ENCODE assay signal across 21 cellular contexts in genomic region chr1:14994148-14994547, GRCh38.
DNase-seq lines count a peak whose midpoint lies in the region; ATAC-seq, FAIRE-seq and TF ChIP-seq lines count a peak whose summit lies in the region.
"Had no signal": no experiment of that assay in that cellular context is flagged by ENCODE, and none has a peak within 500 bp of the region (broad histone marks: within the 10 kb centered on the region; RNA-seq: fewer than 3 reads in every experiment).

No MANE protein-coding gene starts in this region.

- H3K36me3 ChIP-seq in HepG2 (replicated peaks in 1 of 2; ENCODE audit: control insufficient read depth in 1 of 2, insufficient read depth in 2 of 2, low read length in 2 of 2) (peaks cover 2 to 16% of the 10 kb centered on the region in 2 experiments; a peak in 2 of 5 replicates), right lobe of liver (no peaks in the 10 kb centered on the region), K562 (ENCODE audit: control insufficient read depth, insufficient read depth, low read length) (0 out of 3 replicates have a peak, but pooled peaks cover 4% of the 10 kb centered on the region), spleen (peaks cover 0 to 8% (median 0%) of the 10 kb centered on the region in 6 donors), brain microvascular endothelial cell (replicated peaks) (no peaks in the 10 kb centered on the region)
- H3K36me3 ChIP-seq: HAP-1 had no signal

- H3K27ac ChIP-seq in HepG2 (ENCODE audit: extremely low read length, insufficient read depth, low read length) (no peak overlapping the region), right lobe of liver (no peak overlapping the region), K562 (ENCODE audit: extremely low read depth, low read depth, low read length) (no peak overlapping the region), spleen (peak overlapping the region in 6 of 8 donors; percentile 46 to 85 (median 80)), brain microvascular endothelial cell (no peak overlapping the region)
- H3K27ac ChIP-seq: 22Rv1, A549 had no signal

- intact Hi-C loops in HepG2 (cut with micrococcal nuclease; ENCODE audit: unreplicated experiment) (no loop called here), right lobe of liver (cut with DNase I) (no loop called here), K562 (cut with micrococcal nuclease) (no loop called here), spleen (cut with DNase I; ENCODE audit: low total_unique reads) (no loop called here)

- peaks cover 41% of the 10 kb centered on the region for H3K4me1 Mint-ChIP-seq in nephron progenitor cell
- H3K4me1 Mint-ChIP-seq in activated CD8-positive, alpha-beta T cell treated with anti-CD3 and anti-CD28 coated beads, Interleukin-2, amount 10 ng/mL, durations not matched to agents 7 days and 5 days (ENCODE audit: low read depth): no peaks in the 10 kb centered on the region
- H3K4me1 Mint-ChIP-seq: CD8-positive, alpha-beta memory T cell had no signal

- H3K4me3 Mint-ChIP-seq in nephron progenitor cell: no peak overlapping the region
- no peak overlapping the region for H3K4me3 Mint-ChIP-seq in activated CD8-positive, alpha-beta T cell treated with anti-CD3 and anti-CD28 coated beads, Interleukin-2, amount 10 ng/mL, durations not matched to agents 7 days and 5 days
- H3K4me3 Mint-ChIP-seq: CD8-positive, alpha-beta memory T cell had no signal

- no peak overlapping the region for H3K9ac ChIP-seq in HepG2 (ENCODE audit: insufficient read depth, low read depth, low read length)
- H3K9ac ChIP-seq in K562 (ENCODE audit: insufficient read depth in 1 of 2, low read depth in 2 of 2, low read length in 2 of 2): no peak overlapping the region

- POLR2A ChIA-PET in HepG2 (lab: Yijun Ruan, JAX) (no interaction called here), K562 (lab: Yijun Ruan, JAX) (no interaction called here)
- POLR2A ChIA-PET in activated CD8-positive, alpha-beta T cell treated with anti-CD3 and anti-CD28 coated beads, Interleukin-2, amount 10 ng/mL, durations not matched to agents 7 days and 5 days (lab: Charles Lee): no interaction called here

- no peak for TF ChIP-seq RAD21 in HepG2 (CRISPR knock-in tag; IDR thresholded peaks at IDR 0.05)
- TF ChIP-seq RAD21 in K562 (CRISPR knock-in tag; conservative IDR thresholded peaks at IDR 0.05 in 1 of 2, IDR thresholded peaks at IDR 0.05 in 1 of 2): no peak

- TF ChIP-seq CTCF in HepG2 (CRISPR knock-in tag; IDR thresholded peaks at IDR 0.05): no peak
- TF ChIP-seq CTCF in right lobe of liver (IDR thresholded peaks at IDR 0.05): no peak
- no peak for TF ChIP-seq CTCF in K562 (IDR thresholded peaks at IDR 0.05 in 2 of 3, conservative IDR thresholded peaks at IDR 0.05 in 1 of 3; ENCODE audit: insufficient read depth in 2 of 3, low read depth in 1 of 3, low read length in 3 of 3)
- no peak for TF ChIP-seq CTCF in nephron progenitor cell (IDR thresholded peaks at IDR 0.05)
- no peak for TF ChIP-seq CTCF in spleen (IDR thresholded peaks at IDR 0.05 in 8 of 11, conservative IDR thresholded peaks at IDR 0.05 in 3 of 11)
- TF ChIP-seq CTCF in brain microvascular endothelial cell (IDR thresholded peaks at IDR 0.05; ENCODE audit: low read depth, low read length, missing control alignments): no peak

- WGBS in HepG2 (ENCODE audit: low lambda C conversion rate): 47% methylated on average over 5 of the region's 7 CpGs
- WGBS in right lobe of liver (ENCODE audit: insufficient coverage, low coverage, low lambda C conversion rate, missing lambda C conversion rate): 28% methylated on average over 3 of the region's 7 CpGs
- 66% methylated on average over 6 of the region's 7 CpGs for WGBS in K562 (ENCODE audit: insufficient coverage, low coverage, missing lambda C conversion rate)
- WGBS in spleen, 5 donors: 64 to 76% (median 68%) methylated on average over 7 of the region's 7 CpGs

- ATAC-seq in HepG2 (no peak; the same call in 2 of the 3 replicates), right lobe of liver (no peak), K562 (no peak), HG03378 (IDR thresholded peaks at IDR 0.05; ENCODE audit: unreplicated experiment) (no peak)
- no peak for ATAC-seq in activated CD8-positive, alpha-beta T cell treated with anti-CD3 and anti-CD28 coated beads, Interleukin-2, amount 10 ng/mL, durations not matched to agents 7 days and 5 days
- ATAC-seq: A549 had no signal

- H3K4me2 ChIP-seq in HepG2 (ENCODE audit: low read depth, low read length): peak overlapping the region; percentile 5; the same call in 1 of the 2 replicates
- no peak overlapping the region for H3K4me2 ChIP-seq in K562 (ENCODE audit: insufficient read depth, low read length)
- H3K4me2 ChIP-seq: A549 had no signal

- H3K9me1 ChIP-seq in K562 (ENCODE audit: control insufficient read depth, insufficient read depth, low read length): peaks cover 3% of the 10 kb centered on the region

- peaks cover 10% of the 10 kb centered on the region for H3K79me2 ChIP-seq in HepG2 (ENCODE audit: insufficient read depth, low read length)
- H3K79me2 ChIP-seq in K562 (ENCODE audit: control insufficient read depth, insufficient read depth, low read length): peaks cover 13% of the 10 kb centered on the region; the same call in 2 of the 3 replicates

- FAIRE-seq in HepG2 (lab: Jason Lieb, UNC) (peak; percentile 39), K562 (lab: Jason Lieb, UNC) (no peak)
- FAIRE-seq: A549, GM12891, GM19239 had no signal

- in situ Hi-C loops in HepG2 (cut with HindIII; ENCODE audit: extremely low pct_ligation_motif_present, low pct_unique_long_range_greater_than_20kb) (no loop called here), K562 (cut with MboI) (no loop called here), brain microvascular endothelial cell (cut with HindIII; ENCODE audit: low pct_ligation_motif_present, low sequenced_read_pairs) (no loop called here)

- DNase-seq in HepG2 (ENCODE audit: low spot score) (no peak), right lobe of liver (no peak), K562 (ENCODE audit: extremely low read depth in 1 of 4, low spot score in 3 of 4) (no peak), nephron progenitor cell (no peak), spleen (no peak), brain microvascular endothelial cell (no peak)
- no peak for DNase-seq in activated CD8-positive, alpha-beta T cell treated with anti-CD3 and anti-CD28 coated beads, Interleukin-2, amount 10 ng/mL, durations not matched to agents 7 days and 5 days
- DNase-seq: AML-193; CD8-positive, alpha-beta memory T cell; COR-L47; DMS 273 treated with DMSO at 0.1 percent for 48 hours; DMS53; DND-41; EL; KG1 had no signal

- no peaks in the 10 kb centered on the region for H3K9me3 ChIP-seq in HepG2 (ENCODE audit: low read length)
- no peaks in the 10 kb centered on the region for H3K9me3 ChIP-seq in right lobe of liver
- no peaks in the 10 kb centered on the region for H3K9me3 ChIP-seq in K562 (replicated peaks; ENCODE audit: control insufficient read depth, insufficient read depth, low read depth, low read length)
- no peaks in the 10 kb centered on the region for H3K9me3 ChIP-seq in spleen
- H3K9me3 ChIP-seq: A549, HAP-1 had no signal

- no peaks in the 10 kb centered on the region for H3K9me3 Mint-ChIP-seq in nephron progenitor cell
- no peaks in the 10 kb centered on the region for H3K9me3 Mint-ChIP-seq in activated CD8-positive, alpha-beta T cell treated with anti-CD3 and anti-CD28 coated beads, Interleukin-2, amount 10 ng/mL, durations not matched to agents 7 days and 5 days (ENCODE audit: insufficient read depth)
- H3K9me3 Mint-ChIP-seq: CD8-positive, alpha-beta memory T cell had no signal

- no peaks in the 10 kb centered on the region for H3K27me3 ChIP-seq in HepG2 (ENCODE audit: control insufficient read depth in 1 of 2, insufficient read depth in 2 of 2, low read length in 2 of 2)
- no peaks in the 10 kb centered on the region for H3K27me3 ChIP-seq in right lobe of liver
- H3K27me3 ChIP-seq in K562 (ENCODE audit: control insufficient read depth in 2 of 2, insufficient read depth in 2 of 2, low read length in 2 of 2): no peaks in the 10 kb centered on the region
- no peaks in the 10 kb centered on the region for H3K27me3 ChIP-seq in spleen (replicated peaks in 1 of 7)
- H3K27me3 ChIP-seq in brain microvascular endothelial cell (replicated peaks): no peaks in the 10 kb centered on the region

- H3K4me1 ChIP-seq in HepG2 (ENCODE audit: insufficient read depth, low read length) (peaks cover 75% of the 10 kb centered on the region), right lobe of liver (no peaks in the 10 kb centered on the region), K562 (replicated peaks in 1 of 2; ENCODE audit: control insufficient read depth in 2 of 2, insufficient read depth in 2 of 2, low read length in 2 of 2) (peaks cover 20 to 22% of the 10 kb centered on the region in 2 experiments), spleen (peaks cover 12 to 80% (median 53%) of the 10 kb centered on the region in 6 donors)
- H3K4me1 ChIP-seq: A549, HAP-1 had no signal

- H2AFZ ChIP-seq in HepG2 (ENCODE audit: low read length): no peak overlapping the region
- H2AFZ ChIP-seq in K562 (ENCODE audit: low read depth, low read length): no peak overlapping the region

- no peak for TF ChIP-seq POLR2A in HepG2 (IDR thresholded peaks at IDR 0.05; ENCODE audit: insufficient read depth in 1 of 2, low read depth in 2 of 2, low read length in 2 of 2)
- TF ChIP-seq POLR2A in right lobe of liver (IDR thresholded peaks at IDR 0.05): no peak
- TF ChIP-seq POLR2A in K562 (conservative IDR thresholded peaks at IDR 0.05): no peak
- no peak for TF ChIP-seq POLR2A in spleen (IDR thresholded peaks at IDR 0.05)

- H3K36me3 Mint-ChIP-seq in nephron progenitor cell (ENCODE audit: low read depth): no peaks in the 10 kb centered on the region
- H3K36me3 Mint-ChIP-seq in activated CD8-positive, alpha-beta T cell treated with anti-CD3 and anti-CD28 coated beads, Interleukin-2, amount 10 ng/mL, durations not matched to agents 7 days and 5 days (ENCODE audit: low read depth): no peaks in the 10 kb centered on the region
- H3K36me3 Mint-ChIP-seq: CD8-positive, alpha-beta memory T cell had no signal

- CTCF ChIA-PET in HepG2 (lab: Yijun Ruan, JAX; ENCODE audit: low intra/inter-chr PET ratio, low total read pairs) (no interaction called here), K562 (lab: Yijun Ruan, JAX; ENCODE audit: low intra/inter-chr PET ratio) (no interaction called here)
- CTCF ChIA-PET in activated CD8-positive, alpha-beta T cell treated with anti-CD3 and anti-CD28 coated beads, Interleukin-2, amount 10 ng/mL, durations not matched to agents 7 days and 5 days (lab: Charles Lee): no interaction called here

- H4K20me1 ChIP-seq in HepG2 (ENCODE audit: insufficient read depth, low read length): peaks cover 17% of the 10 kb centered on the region; the same call in 1 of the 2 replicates
- no peaks in the 10 kb centered on the region; the same call in 1 of the 2 replicates for H4K20me1 ChIP-seq in K562 (replicated peaks; ENCODE audit: control insufficient read depth, insufficient read depth, low read length)

- no peaks in the 10 kb centered on the region for H3K27me3 Mint-ChIP-seq in nephron progenitor cell (ENCODE audit: low read depth, poor library complexity)
- H3K27me3 Mint-ChIP-seq in activated CD8-positive, alpha-beta T cell treated with anti-CD3 and anti-CD28 coated beads, Interleukin-2, amount 10 ng/mL, durations not matched to agents 7 days and 5 days (ENCODE audit: low read depth): no peaks in the 10 kb centered on the region
- H3K27me3 Mint-ChIP-seq: CD8-positive, alpha-beta memory T cell had no signal

- no TSS peak for BruUV-seq in HepG2 (replicated peaks; lab: Mats Ljungman, UMichigan)
- no TSS peak for BruUV-seq in K562 (replicated peaks; lab: Mats Ljungman, UMichigan)

- H3K4me3 ChIP-seq in HepG2 (replicated peaks in 1 of 3; ENCODE audit: insufficient read depth in 1 of 3, low read depth in 2 of 3, low read length in 3 of 3) (no peak overlapping the region), right lobe of liver (no peak overlapping the region), K562 (no peak overlapping the region), spleen (no peak overlapping the region), brain microvascular endothelial cell (ENCODE audit: low read depth, low read length) (no peak overlapping the region)
- H3K4me3 ChIP-seq: A549, HAP-1 had no signal

- peak overlapping the region; percentile 82 for H3K27ac Mint-ChIP-seq in nephron progenitor cell
- no peak overlapping the region for H3K27ac Mint-ChIP-seq in activated CD8-positive, alpha-beta T cell treated with anti-CD3 and anti-CD28 coated beads, Interleukin-2, amount 10 ng/mL, durations not matched to agents 7 days and 5 days
- H3K27ac Mint-ChIP-seq: CD8-positive, alpha-beta memory T cell had no signal

- TF ChIP-seq EP300 in HepG2 (IDR thresholded peaks at IDR 0.05; ENCODE audit: low read depth in 2 of 2, low read length in 2 of 2) (no peak), HepG2 (CRISPR knock-in tag; IDR thresholded peaks at IDR 0.05; ENCODE audit: borderline replicate concordance) (no peak), K562 (IDR thresholded peaks at IDR 0.05; ENCODE audit: low read length) (no peak)

Comparison
In these comparisons a context has a peak if more than half of its experiments do, and no peak if none do; other contexts are left out.
1. H3K27ac ChIP-seq: peak in spleen (6 of 8); none in HepG2 (single experiment), right lobe of liver (0 of 3), K562 (single experiment) and brain microvascular endothelial cell (single experiment).
2. Of the 241 proteins assayed by ChIP-seq in both HepG2 and K562: peak only in HepG2: BCL6, HDAC1 and MAFF; only in K562: none; in both: CEBPB; in neither: 236; mixed calls (peak in some experiments, not most) for 1.